Comparison of ENCODE assay signal across 1 cellular context in the genomic region with DNA sequence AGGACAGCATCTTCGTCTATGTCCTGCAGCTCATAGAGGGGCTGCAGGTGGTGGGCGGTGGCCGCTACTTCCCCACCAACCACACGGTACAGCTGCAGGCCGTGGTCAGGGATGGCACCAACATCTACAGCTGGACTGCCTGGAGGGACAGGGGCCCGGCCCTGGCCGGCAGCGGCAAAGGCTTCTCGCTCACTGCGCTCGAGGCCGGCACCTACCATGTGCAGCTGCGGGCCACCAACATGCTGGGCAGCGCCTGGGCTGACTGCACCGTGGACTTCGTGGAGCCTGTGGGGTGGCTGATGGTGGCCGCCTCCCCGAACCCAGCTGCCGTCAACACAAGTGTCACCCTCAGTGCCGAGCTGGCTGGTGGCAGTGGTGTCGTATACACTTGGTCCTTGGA. TPM values are rescaled to one million over a fixed set of nuclear protein-coding genes. Genes with fewer than 3 reads are reported as not detected.
"Had no signal": no experiment of that assay in that cellular context is flagged by ENCODE, and none has a peak within 500 bp of the region (broad histone marks: within the 10 kb centered on the region; RNA-seq: fewer than 3 reads in every experiment).

No MANE protein-coding gene starts in this region.

RNA-seq across cellular contexts. Expression of a gene that starts 13.6 kb away (rescaled TPM):
- total RNA-seq: epithelial cell of proximal tubule had no signal
